In the genomic region with DNA sequence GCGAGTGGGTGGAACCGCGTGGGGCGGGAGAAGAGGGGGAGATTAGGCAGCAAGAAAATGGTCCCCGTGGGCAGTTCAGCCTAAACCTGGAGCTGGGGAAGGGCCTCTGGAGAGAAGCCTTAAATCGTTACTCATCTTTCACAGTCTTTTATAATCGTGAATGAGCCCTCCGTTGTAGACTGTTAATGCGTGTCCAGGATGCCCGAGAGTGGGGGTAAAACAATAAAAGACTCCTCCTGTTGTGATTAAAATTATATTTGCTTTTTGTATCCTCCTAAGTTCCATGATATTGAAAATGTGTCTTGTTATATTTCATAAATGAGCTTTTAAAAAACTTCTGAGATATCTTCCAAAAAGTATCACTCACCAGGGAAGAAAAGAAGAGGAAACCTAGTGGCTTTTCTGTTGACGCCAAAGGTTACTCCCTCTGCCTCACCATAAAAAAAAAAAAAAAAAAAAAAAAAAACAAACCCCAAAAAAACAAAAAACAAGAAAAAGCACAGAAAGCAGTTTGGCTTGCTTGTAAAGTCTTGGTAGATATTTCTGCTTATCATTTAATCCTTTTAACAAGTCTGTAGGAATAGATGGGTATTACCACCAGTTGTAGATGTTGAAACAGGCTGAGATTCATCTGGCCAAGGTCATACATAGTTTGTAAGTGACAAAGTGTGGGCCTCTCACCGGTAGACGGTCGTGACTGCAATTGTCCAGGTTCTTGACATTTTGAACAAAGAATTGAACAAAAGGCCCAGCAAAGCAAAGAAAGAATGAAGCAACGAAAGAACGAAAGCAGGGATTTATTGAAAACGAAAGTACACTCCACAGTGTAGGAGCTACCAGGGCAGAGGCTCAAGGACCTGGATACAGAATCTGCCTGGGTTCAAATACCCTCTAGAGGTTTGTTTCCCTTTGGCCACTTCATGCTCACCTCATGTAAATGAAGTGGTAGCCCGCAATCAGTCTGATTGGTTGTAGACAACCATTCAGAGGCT, we compare ENCODE assay signal across 1 cellular context.
A peak's percentile ranks its signal among the peaks of the same experiment; 100 is the strongest.
TF ChIP-seq lines count a peak whose summit lies in the region.

No MANE protein-coding gene starts in this region.

TF ChIP-seq in HEK293, 187 proteins besides CTCF, POLR2A, EP300 and RAD21 (continued from another document):
- TF ChIP-seq BCL6B (tag by site-specific recombination; IDR thresholded peaks at IDR 0.05) (no peak), ZNF335 (tag by site-specific recombination; conservative IDR thresholded peaks at IDR 0.05) (peak; percentile 29), ZNF223 (tag by site-specific recombination; IDR thresholded peaks at IDR 0.05) (no peak), ZBTB11 (tag by site-specific recombination; conservative IDR thresholded peaks at IDR 0.05; ENCODE audit: low read depth) (0 out of 2 replicates have a peak, but pooled peaks have one; percentile 6), ZNF677 (tag by site-specific recombination; IDR thresholded peaks at IDR 0.05) (no peak), SP3 (tag by site-specific recombination; IDR thresholded peaks at IDR 0.05) (peak; percentile 18; the same call in 1 of the 2 replicates), ZNF600 (tag by site-specific recombination; IDR thresholded peaks at IDR 0.05) (0 out of 2 replicates have a peak, but pooled peaks have one; percentile 8), MEIS1 (CRISPR knock-in tag; IDR thresholded peaks at IDR 0.05; ENCODE audit: borderline replicate concordance) (no peak), ZBTB21 (tag by site-specific recombination; IDR thresholded peaks at IDR 0.05) (no peak), MZF1 (tag by site-specific recombination; IDR thresholded peaks at IDR 0.05; ENCODE audit: borderline replicate concordance) (0 out of 2 replicates have a peak, but pooled peaks have one; percentile 9), IKZF3 (tag by site-specific recombination; IDR thresholded peaks at IDR 0.05) (peak; percentile 7; the same call in 1 of the 2 replicates), ZNF843 (tag by site-specific recombination; IDR thresholded peaks at IDR 0.05) (no peak; the same call in 1 of the 2 replicates), ZNF621 (tag by site-specific recombination; IDR thresholded peaks at IDR 0.05) (no peak), SP7 (tag by site-specific recombination; IDR thresholded peaks at IDR 0.05) (peak; percentile 5; the same call in 1 of the 2 replicates), REPIN1 (tag by site-specific recombination; IDR thresholded peaks at IDR 0.05; ENCODE audit: low read depth) (no peak), ZBTB17 (tag by site-specific recombination; IDR thresholded peaks at IDR 0.05) (peak; percentile 76), ZNF23 (tag by site-specific recombination; IDR thresholded peaks at IDR 0.05; ENCODE audit: borderline replicate concordance) (no peak), ZNF626 (tag by site-specific recombination; IDR thresholded peaks at IDR 0.05) (no peak), ZNF654 (tag by site-specific recombination; IDR thresholded peaks at IDR 0.05; ENCODE audit: low read depth) (peak; percentile 7; the same call in 1 of the 2 replicates), ZNF114 (tag by site-specific recombination; IDR thresholded peaks at IDR 0.05) (no peak), ZFP37 (tag by site-specific recombination; IDR thresholded peaks at IDR 0.05) (0 out of 2 replicates have a peak, but pooled peaks have one; percentile 7), ZNF2 (tag by site-specific recombination; IDR thresholded peaks at IDR 0.05) (0 out of 2 replicates have a peak, but pooled peaks have one; percentile 29), ZNF362 (tag by site-specific recombination; IDR thresholded peaks at IDR 0.05) (peak; percentile 94), ZNF776 (tag by site-specific recombination; IDR thresholded peaks at IDR 0.05; ENCODE audit: borderline replicate concordance) (no peak)
- TF ChIP-seq, protein P1, sequence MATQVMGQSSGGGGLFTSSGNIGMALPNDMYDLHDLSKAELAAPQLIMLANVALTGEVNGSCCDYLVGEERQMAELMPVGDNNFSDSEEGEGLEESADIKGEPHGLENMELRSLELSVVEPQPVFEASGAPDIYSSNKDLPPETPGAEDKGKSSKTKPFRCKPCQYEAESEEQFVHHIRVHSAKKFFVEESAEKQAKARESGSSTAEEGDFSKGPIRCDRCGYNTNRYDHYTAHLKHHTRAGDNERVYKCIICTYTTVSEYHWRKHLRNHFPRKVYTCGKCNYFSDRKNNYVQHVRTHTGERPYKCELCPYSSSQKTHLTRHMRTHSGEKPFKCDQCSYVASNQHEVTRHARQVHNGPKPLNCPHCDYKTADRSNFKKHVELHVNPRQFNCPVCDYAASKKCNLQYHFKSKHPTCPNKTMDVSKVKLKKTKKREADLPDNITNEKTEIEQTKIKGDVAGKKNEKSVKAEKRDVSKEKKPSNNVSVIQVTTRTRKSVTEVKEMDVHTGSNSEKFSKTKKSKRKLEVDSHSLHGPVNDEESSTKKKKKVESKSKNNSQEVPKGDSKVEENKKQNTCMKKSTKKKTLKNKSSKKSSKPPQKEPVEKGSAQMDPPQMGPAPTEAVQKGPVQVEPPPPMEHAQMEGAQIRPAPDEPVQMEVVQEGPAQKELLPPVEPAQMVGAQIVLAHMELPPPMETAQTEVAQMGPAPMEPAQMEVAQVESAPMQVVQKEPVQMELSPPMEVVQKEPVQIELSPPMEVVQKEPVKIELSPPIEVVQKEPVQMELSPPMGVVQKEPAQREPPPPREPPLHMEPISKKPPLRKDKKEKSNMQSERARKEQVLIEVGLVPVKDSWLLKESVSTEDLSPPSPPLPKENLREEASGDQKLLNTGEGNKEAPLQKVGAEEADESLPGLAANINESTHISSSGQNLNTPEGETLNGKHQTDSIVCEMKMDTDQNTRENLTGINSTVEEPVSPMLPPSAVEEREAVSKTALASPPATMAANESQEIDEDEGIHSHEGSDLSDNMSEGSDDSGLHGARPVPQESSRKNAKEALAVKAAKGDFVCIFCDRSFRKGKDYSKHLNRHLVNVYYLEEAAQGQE (tag by site-specific recombination; IDR thresholded peaks at IDR 0.05), result 0 out of 2 replicates have a peak, but pooled peaks have one; percentile 22
- TF ChIP-seq, protein P2, sequence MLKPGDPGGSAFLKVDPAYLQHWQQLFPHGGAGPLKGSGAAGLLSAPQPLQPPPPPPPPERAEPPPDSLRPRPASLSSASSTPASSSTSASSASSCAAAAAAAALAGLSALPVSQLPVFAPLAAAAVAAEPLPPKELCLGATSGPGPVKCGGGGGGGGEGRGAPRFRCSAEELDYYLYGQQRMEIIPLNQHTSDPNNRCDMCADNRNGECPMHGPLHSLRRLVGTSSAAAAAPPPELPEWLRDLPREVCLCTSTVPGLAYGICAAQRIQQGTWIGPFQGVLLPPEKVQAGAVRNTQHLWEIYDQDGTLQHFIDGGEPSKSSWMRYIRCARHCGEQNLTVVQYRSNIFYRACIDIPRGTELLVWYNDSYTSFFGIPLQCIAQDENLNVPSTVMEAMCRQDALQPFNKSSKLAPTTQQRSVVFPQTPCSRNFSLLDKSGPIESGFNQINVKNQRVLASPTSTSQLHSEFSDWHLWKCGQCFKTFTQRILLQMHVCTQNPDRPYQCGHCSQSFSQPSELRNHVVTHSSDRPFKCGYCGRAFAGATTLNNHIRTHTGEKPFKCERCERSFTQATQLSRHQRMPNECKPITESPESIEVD (tag by site-specific recombination; IDR thresholded peaks at IDR 0.05), result peak; percentile 82
- TF ChIP-seq, protein P3, sequence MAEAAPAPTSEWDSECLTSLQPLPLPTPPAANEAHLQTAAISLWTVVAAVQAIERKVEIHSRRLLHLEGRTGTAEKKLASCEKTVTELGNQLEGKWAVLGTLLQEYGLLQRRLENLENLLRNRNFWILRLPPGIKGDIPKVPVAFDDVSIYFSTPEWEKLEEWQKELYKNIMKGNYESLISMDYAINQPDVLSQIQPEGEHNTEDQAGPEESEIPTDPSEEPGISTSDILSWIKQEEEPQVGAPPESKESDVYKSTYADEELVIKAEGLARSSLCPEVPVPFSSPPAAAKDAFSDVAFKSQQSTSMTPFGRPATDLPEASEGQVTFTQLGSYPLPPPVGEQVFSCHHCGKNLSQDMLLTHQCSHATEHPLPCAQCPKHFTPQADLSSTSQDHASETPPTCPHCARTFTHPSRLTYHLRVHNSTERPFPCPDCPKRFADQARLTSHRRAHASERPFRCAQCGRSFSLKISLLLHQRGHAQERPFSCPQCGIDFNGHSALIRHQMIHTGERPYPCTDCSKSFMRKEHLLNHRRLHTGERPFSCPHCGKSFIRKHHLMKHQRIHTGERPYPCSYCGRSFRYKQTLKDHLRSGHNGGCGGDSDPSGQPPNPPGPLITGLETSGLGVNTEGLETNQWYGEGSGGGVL (tag by site-specific recombination; IDR thresholded peaks at IDR 0.05), result peak; percentile 31; the same call in 1 of the 2 replicates
